In the genomic region with DNA sequence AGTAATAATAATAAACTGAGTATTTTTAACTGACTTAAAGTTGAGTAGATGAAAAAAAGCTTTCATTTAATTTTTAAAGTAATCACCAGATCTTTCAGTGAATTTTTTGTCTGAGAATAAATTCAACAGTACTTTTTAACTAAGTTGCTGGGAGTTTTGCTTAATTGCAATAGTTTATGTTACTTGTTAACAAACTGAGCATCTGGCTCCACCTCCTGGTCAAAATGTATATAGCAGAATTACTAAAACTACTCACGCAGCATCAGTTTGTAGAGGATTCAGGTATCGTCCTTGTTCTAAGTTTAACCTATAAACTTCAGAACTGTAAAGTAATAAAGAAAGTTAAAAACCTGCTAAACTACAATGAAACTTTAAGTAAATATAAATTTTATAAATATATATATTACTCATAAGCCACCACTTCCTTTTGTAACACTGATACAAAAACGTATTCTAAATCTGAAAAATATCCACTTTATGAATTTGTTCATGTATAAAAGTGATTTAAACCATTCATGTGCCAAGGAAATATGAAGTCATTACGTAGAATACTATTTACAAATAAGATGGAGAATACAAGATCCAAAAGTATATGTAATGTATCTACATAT, we compare ENCODE assay signal across 8 cellular contexts. TPM values are rescaled to one million over a fixed set of nuclear protein-coding genes. Genes with fewer than 3 reads are reported as not detected.
DNase-seq lines count a peak whose midpoint lies in the region; ATAC-seq and TF ChIP-seq lines count a peak whose summit lies in the region.

No MANE protein-coding gene starts in this region.

- H3K9me3 ChIP-seq in psoas muscle = no peaks in the 10 kb centered on the region

- ATAC-seq in psoas muscle = peak in 2 of 4 donors; percentile 49 to 66
- ATAC-seq in HG03442 (IDR thresholded peaks at IDR 0.05; ENCODE audit: unreplicated experiment) = no peak

- intact Hi-C loops in psoas muscle (cut with DNase I) = loop anchor here in 1 of 2 donors (5.0 kb wide), 1 partner anchor 546 kb away; a partner anchor contains a TSS

- TF ChIP-seq CTCF in fibroblast of pulmonary artery (IDR thresholded peaks at IDR 0.05; ENCODE audit: low read length, missing control alignments) (peak; percentile 68), psoas muscle (IDR thresholded peaks at IDR 0.05) (peak; percentile 69)

- no peaks in the 10 kb centered on the region for H3K27me3 ChIP-seq in psoas muscle (ENCODE audit: insufficient read depth in 3 of 3, low read length in 2 of 3)

- no peaks in the 10 kb centered on the region for H3K4me1 ChIP-seq in psoas muscle

- DNase-seq in stimulated activated CD4-positive, alpha-beta T cell treated with anti-CD3 and anti-CD28 coated beads, Interleukin-15, amount 100 ng/mL, for 24 hours = peak; percentile 15
- DNase-seq in stimulated activated CD4-positive, alpha-beta T cell treated with anti-CD3 and anti-CD28 coated beads, Interleukin-4, amount 100 ng/mL, for 4 hours = no peak
- DNase-seq in NAMALWA (ENCODE audit: low spot score) (peak; percentile 85), SKM-1 (lab: John Stamatoyannopoulos, UW; ENCODE audit: unreplicated experiment) (peak; percentile 69), fibroblast of pulmonary artery (ENCODE audit: low read depth) (peak; percentile 82), psoas muscle (no peak)
- no peak for DNase-seq in activated CD4-positive, alpha-beta T cell treated with anti-CD3 and anti-CD28 coated beads, Interleukin-2, amount 50 U/mL, for 48 hours

- 45 to 48% (median 46%) methylated on average over 4 of the region's 4 CpGs for WGBS in psoas muscle, 3 donors

- H3K4me3 ChIP-seq in fibroblast of pulmonary artery (replicated peaks; ENCODE audit: low read depth, low read length) = no peak overlapping the region
- H3K4me3 ChIP-seq in psoas muscle = no peak overlapping the region

- H3K27ac ChIP-seq in psoas muscle = no peak overlapping the region

- H3K36me3 ChIP-seq in psoas muscle (ENCODE audit: insufficient read depth in 1 of 2, low read depth in 1 of 2) = peaks cover 5 to 72% of the 10 kb centered on the region in 2 donors

RNA-seq across cellular contexts. Expression of a gene that starts 21.3 kb away (rescaled TPM):
- 10 to 100 TPM; 14.9 to 26.4 (median 23.2) TPM for total RNA-seq in psoas muscle
- polyA plus RNA-seq in psoas muscle = 10 to 100 TPM; 19.9 to 41.6 (median 31.4) TPM

RNA-seq across cellular contexts. Expression of a gene that starts 52.9 kb away (rescaled TPM):
- under 1 TPM; 0.11 to 0.27 (median 0.16) TPM for total RNA-seq in psoas muscle
- polyA plus RNA-seq in psoas muscle = under 1 TPM; 0.25 to 0.70 (median 0.25) TPM

Comparison
In these comparisons a context has a peak if more than half of its experiments do, and no peak if none do; other contexts are left out.
1. DNase-seq: peak in stimulated activated CD4-positive, alpha-beta T cell treated with anti-CD3 and anti-CD28 coated beads, Interleukin-15, amount 100 ng/mL, for 24 hours (single experiment), NAMALWA (single experiment), SKM-1 (single experiment) and fibroblast of pulmonary artery (single experiment); none in stimulated activated CD4-positive, alpha-beta T cell treated with anti-CD3 and anti-CD28 coated beads, Interleukin-4, amount 100 ng/mL, for 4 hours (0 of 2), psoas muscle (0 of 2) and activated CD4-positive, alpha-beta T cell treated with anti-CD3 and anti-CD28 coated beads, Interleukin-2, amount 50 U/mL, for 48 hours (0 of 2).